In genomic region chr11:47152953-47153950, GRCh38 we compare ENCODE assay signal across 8 cellular contexts. TPM values are rescaled to one million over a fixed set of nuclear protein-coding genes. Genes with fewer than 3 reads are reported as not detected.
DNase-seq lines count a peak whose midpoint lies in the region; ATAC-seq lines count a peak whose summit lies in the region.

No MANE protein-coding gene starts in this region.

- no peak for ATAC-seq in activated naive CD8-positive, alpha-beta T cell treated with anti-CD3 and anti-CD28 coated beads, Interleukin-2, amount 50 U/mL, for 24 hours
- ATAC-seq in Right ventricle myocardium superior (ENCODE audit: poor library complexity), result peak; percentile 89
- ATAC-seq in GM21423 (IDR thresholded peaks at IDR 0.05; ENCODE audit: unreplicated experiment), result no peak

- no peaks in the 10 kb centered on the region for H3K9me3 Mint-ChIP-seq in activated naive CD8-positive, alpha-beta T cell treated with anti-CD3 and anti-CD28 coated beads, Interleukin-2, amount 50 U/mL, for 24 hours

- H3K27ac Mint-ChIP-seq in activated naive CD8-positive, alpha-beta T cell treated with anti-CD3 and anti-CD28 coated beads, Interleukin-2, amount 50 U/mL, for 24 hours, result peak overlapping the region; percentile 17

- intact Hi-C loops in Right ventricle myocardium superior (cut with DNase I) (loop anchor here (2.0 kb wide), 1 partner anchor 264 kb away; no protein-coding TSS in a partner anchor), posterior cingulate gyrus (cut with DNase I) (loop anchor here (1.0 to 5.0 kb wide), 3 partner anchors 41 to 264 kb away; no protein-coding TSS in a partner anchor)

- H3K4me3 ChIP-seq in MG63 (no peak overlapping the region), SJCRH30 (no peak overlapping the region)

- H3K27ac ChIP-seq in SJCRH30, result no peak overlapping the region

- no peaks in the 10 kb centered on the region for H3K27me3 ChIP-seq in MG63
- H3K27me3 ChIP-seq in SJCRH30, result no peaks in the 10 kb centered on the region

- H3K4me3 Mint-ChIP-seq in activated naive CD8-positive, alpha-beta T cell treated with anti-CD3 and anti-CD28 coated beads, Interleukin-2, amount 50 U/mL, for 24 hours, result no peak overlapping the region

- no peaks in the 10 kb centered on the region for H3K27me3 Mint-ChIP-seq in activated naive CD8-positive, alpha-beta T cell treated with anti-CD3 and anti-CD28 coated beads, Interleukin-2, amount 50 U/mL, for 24 hours

- peak; percentile 49 for DNase-seq in SIG-M5 treated with dmso at 0.1 percent for 504 hours (lab: John Stamatoyannopoulos, UW; ENCODE audit: unreplicated experiment)
- no peak for DNase-seq in SIG-M5 (lab: John Stamatoyannopoulos, UW)
- DNase-seq in MG63, result peak; percentile 66
- peak; percentile 84 to 94 for DNase-seq in SJCRH30
- DNase-seq in activated naive CD8-positive, alpha-beta T cell treated with anti-CD3 and anti-CD28 coated beads, Interleukin-2, amount 50 U/mL, for 24 hours, result peak; percentile 68
- peak; percentile 86 for DNase-seq in Right ventricle myocardium superior
- DNase-seq in posterior cingulate gyrus, result peak; percentile 75 to 98 (median 86)

- H3K4me1 Mint-ChIP-seq in activated naive CD8-positive, alpha-beta T cell treated with anti-CD3 and anti-CD28 coated beads, Interleukin-2, amount 50 U/mL, for 24 hours, result peaks cover 30% of the 10 kb centered on the region

- H3K36me3 Mint-ChIP-seq in activated naive CD8-positive, alpha-beta T cell treated with anti-CD3 and anti-CD28 coated beads, Interleukin-2, amount 50 U/mL, for 24 hours (ENCODE audit: low read depth), result no peaks in the 10 kb centered on the region

- peaks cover 11% of the 10 kb centered on the region for H3K4me1 ChIP-seq in SJCRH30

- H3K9me3 ChIP-seq in MG63 (no peaks in the 10 kb centered on the region), SJCRH30 (replicated peaks) (no peaks in the 10 kb centered on the region)

- H3K36me3 ChIP-seq in MG63 (no peaks in the 10 kb centered on the region), SJCRH30 (no peaks in the 10 kb centered on the region)

RNA-seq across cellular contexts. Expression of gene ARFGAP2, which starts 23.4 kb away (rescaled TPM):
- total RNA-seq in MG63 (2014; rRNA removed; shearing (Covaris generic); ENCODE audit: low replicate concordance), result 71.0 and 92.8 TPM in 2 replicates
- 51.1 and 51.5 TPM in 2 replicates for total RNA-seq in SJCRH30 (2014; rRNA removed; shearing (Covaris generic))
- 46.1 TPM for total RNA-seq in Right ventricle myocardium superior

RNA-seq across cellular contexts. Expression of gene PACSIN3, which starts 33.0 kb away (rescaled TPM):
- total RNA-seq in MG63 (2014; rRNA removed; shearing (Covaris generic); ENCODE audit: low replicate concordance), result 59.8 and 92.5 TPM in 2 replicates
- total RNA-seq in SJCRH30 (2014; rRNA removed; shearing (Covaris generic)), result 26.7 and 29.0 TPM in 2 replicates
- total RNA-seq in Right ventricle myocardium superior, result 175 TPM
